ENCODE assay signal across 1 cellular context in genomic region chr2:39437522-39438296, GRCh38.
TF ChIP-seq lines count a peak whose summit lies in the region.

No MANE protein-coding gene starts in this region.

TF ChIP-seq in HepG2, 621 proteins besides CTCF, POLR2A, EP300 and RAD21 (continued from another document and continues in another):
- TF ChIP-seq ZBTB2 (CRISPR knock-in tag; IDR thresholded peaks at IDR 0.05; ENCODE audit: low read depth), result no peak
- 0 out of 2 replicates have a peak, but pooled peaks have one; percentile 28 for TF ChIP-seq RCOR2 (CRISPR knock-in tag; IDR thresholded peaks at IDR 0.05)
- peak; percentile 85 for TF ChIP-seq ZNF687 (CRISPR knock-in tag; IDR thresholded peaks at IDR 0.05)
- peak; percentile 84 for TF ChIP-seq ZNF350 (CRISPR knock-in tag; IDR thresholded peaks at IDR 0.05; ENCODE audit: borderline replicate concordance, low read depth)
- TF ChIP-seq PLSCR1 (CRISPR knock-in tag; IDR thresholded peaks at IDR 0.05; ENCODE audit: borderline replicate concordance), result no peak
- TF ChIP-seq ZNF382 (CRISPR knock-in tag; IDR thresholded peaks at IDR 0.05; ENCODE audit: borderline replicate concordance), result no peak
- 0 out of 2 replicates have a peak, but pooled peaks have one; percentile 44 for TF ChIP-seq KLF13 (CRISPR knock-in tag; IDR thresholded peaks at IDR 0.05)
- TF ChIP-seq ZFP36 (IDR thresholded peaks at IDR 0.05; ENCODE audit: borderline replicate concordance, low read depth, low read length, partially characterized antibody), result no peak
- no peak for TF ChIP-seq ZNF232 (CRISPR knock-in tag; IDR thresholded peaks at IDR 0.05; ENCODE audit: borderline replicate concordance)
- TF ChIP-seq ZSCAN20 (CRISPR knock-in tag; IDR thresholded peaks at IDR 0.05; ENCODE audit: borderline replicate concordance), result no peak
- no peak for TF ChIP-seq KDM1A (CRISPR knock-in tag; IDR thresholded peaks at IDR 0.05)
- TF ChIP-seq MYNN (CRISPR knock-in tag; IDR thresholded peaks at IDR 0.05; ENCODE audit: low read depth), result no peak
- peak; percentile 70 for TF ChIP-seq SPEN (CRISPR knock-in tag; IDR thresholded peaks at IDR 0.05; ENCODE audit: low read depth)
- peak; percentile 12; the same call in 1 of the 2 replicates for TF ChIP-seq KAT8 (CRISPR knock-in tag; IDR thresholded peaks at IDR 0.05)
- no peak for TF ChIP-seq SUZ12 (IDR thresholded peaks at IDR 0.05; ENCODE audit: low read depth, low read length)
- TF ChIP-seq ESRRA (CRISPR knock-in tag; IDR thresholded peaks at IDR 0.05; ENCODE audit: low read depth), result 0 out of 2 replicates have a peak, but pooled peaks have one; percentile 40
- TF ChIP-seq ZXDC (CRISPR knock-in tag; IDR thresholded peaks at IDR 0.05), result no peak; the same call in 1 of the 2 replicates
- no peak for TF ChIP-seq ZNF3 (CRISPR knock-in tag; IDR thresholded peaks at IDR 0.05)
- TF ChIP-seq, protein P1, sequence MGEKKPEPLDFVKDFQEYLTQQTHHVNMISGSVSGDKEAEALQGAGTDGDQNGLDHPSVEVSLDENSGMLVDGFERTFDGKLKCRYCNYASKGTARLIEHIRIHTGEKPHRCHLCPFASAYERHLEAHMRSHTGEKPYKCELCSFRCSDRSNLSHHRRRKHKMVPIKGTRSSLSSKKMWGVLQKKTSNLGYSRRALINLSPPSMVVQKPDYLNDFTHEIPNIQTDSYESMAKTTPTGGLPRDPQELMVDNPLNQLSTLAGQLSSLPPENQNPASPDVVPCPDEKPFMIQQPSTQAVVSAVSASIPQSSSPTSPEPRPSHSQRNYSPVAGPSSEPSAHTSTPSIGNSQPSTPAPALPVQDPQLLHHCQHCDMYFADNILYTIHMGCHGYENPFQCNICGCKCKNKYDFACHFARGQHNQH (CRISPR knock-in tag; IDR thresholded peaks at IDR 0.05), result peak; percentile 33; the same call in 1 of the 2 replicates
- TF ChIP-seq ZNF552 (CRISPR knock-in tag; IDR thresholded peaks at IDR 0.05; ENCODE audit: borderline replicate concordance), result no peak; the same call in 1 of the 2 replicates
- TF ChIP-seq, protein P2, sequence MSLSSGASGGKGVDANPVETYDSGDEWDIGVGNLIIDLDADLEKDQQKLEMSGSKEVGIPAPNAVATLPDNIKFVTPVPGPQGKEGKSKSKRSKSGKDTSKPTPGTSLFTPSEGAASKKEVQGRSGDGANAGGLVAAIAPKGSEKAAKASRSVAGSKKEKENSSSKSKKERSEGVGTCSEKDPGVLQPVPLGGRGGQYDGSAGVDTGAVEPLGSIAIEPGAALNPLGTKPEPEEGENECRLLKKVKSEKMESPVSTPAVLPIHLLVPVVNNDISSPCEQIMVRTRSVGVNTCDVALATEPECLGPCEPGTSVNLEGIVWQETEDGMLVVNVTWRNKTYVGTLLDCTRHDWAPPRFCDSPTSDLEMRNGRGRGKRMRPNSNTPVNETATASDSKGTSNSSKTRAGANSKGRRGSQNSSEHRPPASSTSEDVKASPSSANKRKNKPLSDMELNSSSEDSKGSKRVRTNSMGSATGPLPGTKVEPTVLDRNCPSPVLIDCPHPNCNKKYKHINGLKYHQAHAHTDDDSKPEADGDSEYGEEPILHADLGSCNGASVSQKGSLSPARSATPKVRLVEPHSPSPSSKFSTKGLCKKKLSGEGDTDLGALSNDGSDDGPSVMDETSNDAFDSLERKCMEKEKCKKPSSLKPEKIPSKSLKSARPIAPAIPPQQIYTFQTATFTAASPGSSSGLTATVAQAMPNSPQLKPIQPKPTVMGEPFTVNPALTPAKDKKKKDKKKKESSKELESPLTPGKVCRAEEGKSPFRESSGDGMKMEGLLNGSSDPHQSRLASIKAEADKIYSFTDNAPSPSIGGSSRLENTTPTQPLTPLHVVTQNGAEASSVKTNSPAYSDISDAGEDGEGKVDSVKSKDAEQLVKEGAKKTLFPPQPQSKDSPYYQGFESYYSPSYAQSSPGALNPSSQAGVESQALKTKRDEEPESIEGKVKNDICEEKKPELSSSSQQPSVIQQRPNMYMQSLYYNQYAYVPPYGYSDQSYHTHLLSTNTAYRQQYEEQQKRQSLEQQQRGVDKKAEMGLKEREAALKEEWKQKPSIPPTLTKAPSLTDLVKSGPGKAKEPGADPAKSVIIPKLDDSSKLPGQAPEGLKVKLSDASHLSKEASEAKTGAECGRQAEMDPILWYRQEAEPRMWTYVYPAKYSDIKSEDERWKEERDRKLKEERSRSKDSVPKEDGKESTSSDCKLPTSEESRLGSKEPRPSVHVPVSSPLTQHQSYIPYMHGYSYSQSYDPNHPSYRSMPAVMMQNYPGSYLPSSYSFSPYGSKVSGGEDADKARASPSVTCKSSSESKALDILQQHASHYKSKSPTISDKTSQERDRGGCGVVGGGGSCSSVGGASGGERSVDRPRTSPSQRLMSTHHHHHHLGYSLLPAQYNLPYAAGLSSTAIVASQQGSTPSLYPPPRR (CRISPR knock-in tag; IDR thresholded peaks at IDR 0.05; ENCODE audit: borderline replicate concordance), result no peak; the same call in 1 of the 2 replicates
- no peak for TF ChIP-seq ZNF547 (CRISPR knock-in tag; IDR thresholded peaks at IDR 0.05)
- TF ChIP-seq MZF1 (CRISPR knock-in tag; IDR thresholded peaks at IDR 0.05; ENCODE audit: borderline replicate concordance), result no peak
- 0 out of 2 replicates have a peak, but pooled peaks have one; percentile 59 for TF ChIP-seq MTERF4 (CRISPR knock-in tag; IDR thresholded peaks at IDR 0.05)
- no peak for TF ChIP-seq STAT5B (CRISPR knock-in tag; IDR thresholded peaks at IDR 0.05)
- TF ChIP-seq, protein P3, sequence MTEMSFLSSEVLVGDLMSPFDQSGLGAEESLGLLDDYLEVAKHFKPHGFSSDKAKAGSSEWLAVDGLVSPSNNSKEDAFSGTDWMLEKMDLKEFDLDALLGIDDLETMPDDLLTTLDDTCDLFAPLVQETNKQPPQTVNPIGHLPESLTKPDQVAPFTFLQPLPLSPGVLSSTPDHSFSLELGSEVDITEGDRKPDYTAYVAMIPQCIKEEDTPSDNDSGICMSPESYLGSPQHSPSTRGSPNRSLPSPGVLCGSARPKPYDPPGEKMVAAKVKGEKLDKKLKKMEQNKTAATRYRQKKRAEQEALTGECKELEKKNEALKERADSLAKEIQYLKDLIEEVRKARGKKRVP (CRISPR knock-in tag; IDR thresholded peaks at IDR 0.05), result no peak
- TF ChIP-seq XRCC5 (optimal IDR thresholded peaks at IDR 0.05; ENCODE audit: low read length), result peak; percentile 66
- no peak for TF ChIP-seq ZNF615 (CRISPR knock-in tag; IDR thresholded peaks at IDR 0.05; ENCODE audit: borderline replicate concordance)
- peak; percentile 66; the same call in 1 of the 2 replicates for TF ChIP-seq ZNF839 (CRISPR knock-in tag; IDR thresholded peaks at IDR 0.05; ENCODE audit: borderline replicate concordance)
- TF ChIP-seq LRRFIP1 (CRISPR knock-in tag; conservative IDR thresholded peaks at IDR 0.05), result no peak
- TF ChIP-seq PCBP2 (optimal IDR thresholded peaks at IDR 0.05; ENCODE audit: low read depth, low read length, poor library complexity, severe bottlenecking), result no peak
- peak; percentile 65; the same call in 1 of the 2 replicates for TF ChIP-seq MYC (CRISPR knock-in tag; IDR thresholded peaks at IDR 0.05; ENCODE audit: borderline replicate concordance)
- TF ChIP-seq AGO2 (optimal IDR thresholded peaks at IDR 0.05; ENCODE audit: low read depth, low read length), result peak; percentile 61
- TF ChIP-seq ZNF143 (CRISPR knock-in tag; IDR thresholded peaks at IDR 0.05), result 0 out of 2 replicates have a peak, but pooled peaks have one; percentile 27
